ENCODE assay signal across 1 cellular context in the genomic region with DNA sequence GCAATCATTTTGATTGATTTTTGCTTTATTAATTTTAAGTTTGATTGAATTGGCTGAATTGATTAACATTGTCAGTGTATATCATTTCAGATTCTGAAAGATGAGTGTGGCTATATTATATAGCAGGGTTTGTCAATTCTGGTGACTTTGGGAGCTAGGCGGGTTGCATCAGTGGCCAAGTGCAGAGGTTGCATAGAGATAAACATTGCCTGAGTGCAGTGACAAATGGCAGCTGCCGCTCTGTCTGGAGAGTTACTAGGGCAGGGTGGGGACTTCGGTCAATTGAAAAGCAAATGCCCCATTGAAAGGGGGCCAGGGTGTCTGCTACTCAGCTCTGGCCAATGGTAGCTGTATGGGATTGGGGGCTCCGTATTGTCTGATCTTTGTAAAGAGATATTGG.
A peak's percentile ranks its signal among the peaks of the same experiment; 100 is the strongest.
TF ChIP-seq lines count a peak whose summit lies in the region.

No MANE protein-coding gene starts in this region.

TF ChIP-seq in K562, 482 proteins besides CTCF, POLR2A, EP300 and RAD21 (continued from another document):
- no peak for TF ChIP-seq ZNF232 (CRISPR knock-in tag; IDR thresholded peaks at IDR 0.05)
- TF ChIP-seq ZFP36 (IDR thresholded peaks at IDR 0.05; ENCODE audit: low read depth, low read length, partially characterized antibody) = peak; percentile 33
